11 cellular contexts compared by ENCODE assay signal in genomic region chr1:28086651-28087050, GRCh38. TPM values are rescaled to one million over a fixed set of nuclear protein-coding genes. Genes with fewer than 3 reads are reported as not detected.
DNase-seq lines count a peak whose midpoint lies in the region; ATAC-seq and TF ChIP-seq lines count a peak whose summit lies in the region.
"Had no signal": no experiment of that assay in that cellular context is flagged by ENCODE, and none has a peak within 500 bp of the region (broad histone marks: within the 10 kb centered on the region; RNA-seq: fewer than 3 reads in every experiment).

No MANE protein-coding gene starts in this region.

- no peaks in the 10 kb centered on the region for H3K9me2 ChIP-seq in Loucy (replicated peaks; ENCODE audit: low read depth, low read length)

- H3F3A ChIP-seq in Loucy (ENCODE audit: low read depth), result no peaks in the 10 kb centered on the region

- no peaks in the 10 kb centered on the region for H3K36me3 ChIP-seq in Loucy (ENCODE audit: insufficient read depth, low read length)
- H3K36me3 ChIP-seq: BE2C, uterus had no signal

- peak overlapping the region; percentile 99 for H3K4me3 Mint-ChIP-seq in activated T-cell treated with anti-CD3 and anti-CD28 coated beads, Interleukin-2, amount 50 U/mL, for 4 hours
- peak overlapping the region; percentile 99 for H3K4me3 Mint-ChIP-seq in central memory CD8-positive, alpha-beta T cell
- peak overlapping the region; percentile 99 for H3K4me3 Mint-ChIP-seq in progenitor cell of endocrine pancreas (ENCODE audit: low read depth)

- H3K4me2 ChIP-seq in Loucy (ENCODE audit: low read depth, low read length, poor library complexity, severe bottlenecking), result peak overlapping the region; percentile 92

- no peaks in the 10 kb centered on the region for H3K27me3 ChIP-seq in Loucy (ENCODE audit: insufficient read depth, low read length, poor library complexity, severe bottlenecking)
- H3K27me3 ChIP-seq: BE2C, uterus had no signal

- H3K27me3 Mint-ChIP-seq in activated T-cell treated with anti-CD3 and anti-CD28 coated beads, Interleukin-2, amount 50 U/mL, for 4 hours (ENCODE audit: low read depth), result no peaks in the 10 kb centered on the region
- H3K27me3 Mint-ChIP-seq in central memory CD8-positive, alpha-beta T cell, result no peaks in the 10 kb centered on the region
- H3K27me3 Mint-ChIP-seq in progenitor cell of endocrine pancreas, result no peaks in the 10 kb centered on the region

- H3K9me3 ChIP-seq in Loucy (ENCODE audit: insufficient read depth, low read depth, low read length), result no peaks in the 10 kb centered on the region
- H3K9me3 ChIP-seq: BE2C, uterus had no signal

- H2AFZ ChIP-seq in Loucy (ENCODE audit: low read length), result no peak overlapping the region

- H3K9me3 Mint-ChIP-seq in activated T-cell treated with anti-CD3 and anti-CD28 coated beads, Interleukin-2, amount 50 U/mL, for 4 hours, result no peaks in the 10 kb centered on the region
- H3K9me3 Mint-ChIP-seq in central memory CD8-positive, alpha-beta T cell, result no peaks in the 10 kb centered on the region
- H3K9me3 Mint-ChIP-seq in progenitor cell of endocrine pancreas (ENCODE audit: low read depth), result no peaks in the 10 kb centered on the region

- H3K4me1 ChIP-seq in Loucy (ENCODE audit: insufficient read depth, low read length, poor library complexity, severe bottlenecking), result peaks cover 40% of the 10 kb centered on the region
- H3K4me1 ChIP-seq: BE2C, uterus had no signal

- peak overlapping the region; percentile 95 for H3K4me3 ChIP-seq in Loucy (ENCODE audit: low read length, poor library complexity, severe bottlenecking)

- H3K27ac Mint-ChIP-seq in central memory CD8-positive, alpha-beta T cell (ENCODE audit: low read depth), result peak overlapping the region; percentile 94
- H3K27ac Mint-ChIP-seq in progenitor cell of endocrine pancreas, result no peak overlapping the region

- DNase-seq in activated T-cell treated with anti-CD3 and anti-CD28 coated beads, Interleukin-2, amount 50 U/mL, for 4 hours, result no peak
- no peak for DNase-seq in activated T-cell treated with anti-CD3 and anti-CD28 coated beads, Interleukin-2, amount 50 U/mL, for 1 hour
- no peak for DNase-seq in central memory CD8-positive, alpha-beta T cell (ENCODE audit: low spot score in 2 of 2)
- DNase-seq in progenitor cell of endocrine pancreas (ENCODE audit: low spot score, unreplicated experiment) (no peak), NCI-H526 treated with DMSO at 0.1 percent for 48 hours (lab: John Stamatoyannopoulos, UW) (no peak), NK-92 (lab: John Stamatoyannopoulos, UW; ENCODE audit: unreplicated experiment) (no peak), COLO829 (ENCODE audit: low spot score) (no peak)
- DNase-seq: aorta, BE2C, uterus had no signal

- H3K36me3 Mint-ChIP-seq in activated T-cell treated with anti-CD3 and anti-CD28 coated beads, Interleukin-2, amount 50 U/mL, for 4 hours (ENCODE audit: insufficient read depth), result no peaks in the 10 kb centered on the region
- H3K36me3 Mint-ChIP-seq in central memory CD8-positive, alpha-beta T cell (ENCODE audit: insufficient read depth), result peaks cover 13% of the 10 kb centered on the region
- no peaks in the 10 kb centered on the region for H3K36me3 Mint-ChIP-seq in progenitor cell of endocrine pancreas (ENCODE audit: insufficient read depth)

- no peak for TF ChIP-seq CTCF in Loucy (conservative IDR thresholded peaks at IDR 0.05; ENCODE audit: low read length)
- TF ChIP-seq CTCF in progenitor cell of endocrine pancreas (IDR thresholded peaks at IDR 0.05; ENCODE audit: unreplicated experiment), result no peak

- ATAC-seq in activated T-cell treated with anti-CD3 and anti-CD28 coated beads, Interleukin-2, amount 50 U/mL, for 4 hours, result no peak
- no peak for ATAC-seq in central memory CD8-positive, alpha-beta T cell (replicated peaks; ENCODE audit: extremely low read depth, poor library complexity, severe bottlenecking)

- peak overlapping the region; percentile 91 for H3K9ac ChIP-seq in Loucy (ENCODE audit: low read depth, low read length, poor library complexity, severe bottlenecking)

- peaks cover 35% of the 10 kb centered on the region for H3K4me1 Mint-ChIP-seq in activated T-cell treated with anti-CD3 and anti-CD28 coated beads, Interleukin-2, amount 50 U/mL, for 4 hours (ENCODE audit: low read depth)
- H3K4me1 Mint-ChIP-seq in central memory CD8-positive, alpha-beta T cell, result peaks cover 47% of the 10 kb centered on the region
- H3K4me1 Mint-ChIP-seq in progenitor cell of endocrine pancreas (ENCODE audit: low read depth), result peaks cover 10% of the 10 kb centered on the region

- peaks cover 34% of the 10 kb centered on the region for H4K20me1 ChIP-seq in Loucy (ENCODE audit: insufficient read depth, low read length, poor library complexity, severe bottlenecking)

- H3K79me2 ChIP-seq in Loucy (ENCODE audit: insufficient read depth, low read length), result peaks cover 64% of the 10 kb centered on the region

RNA-seq across cellular contexts. Expression of gene EYA3, which starts 1.8 kb away (rescaled TPM):
- total RNA-seq in activated T-cell treated with anti-CD3 and anti-CD28 coated beads, Interleukin-2, amount 50 U/mL, for 4 hours, result 10 to 100 TPM; 26.6 to 29.6 (median 28.1) TPM
- 41.3 and 42.5 TPM in 2 replicates for total RNA-seq in progenitor cell of endocrine pancreas
